18 cellular contexts compared by ENCODE assay signal in genomic region chr1:62423580-62424242, GRCh38. TPM values are rescaled to one million over a fixed set of nuclear protein-coding genes. Genes with fewer than 3 reads are reported as not detected.
DNase-seq lines count a peak whose midpoint lies in the region; ATAC-seq and TF ChIP-seq lines count a peak whose summit lies in the region.
"Had no signal": no experiment of that assay in that cellular context is flagged by ENCODE, and none has a peak within 500 bp of the region (broad histone marks: within the 10 kb centered on the region; RNA-seq: fewer than 3 reads in every experiment).

No MANE protein-coding gene starts in this region.

- no peaks in the 10 kb centered on the region for H3K36me3 Mint-ChIP-seq in WTC11
- H3K36me3 Mint-ChIP-seq: CD8-positive, alpha-beta T cell had no signal

- H3K4me1 Mint-ChIP-seq in WTC11, result peaks cover 3% of the 10 kb centered on the region; the same call in 1 of the 2 replicates

- no peak overlapping the region for H3K27ac ChIP-seq in HCT116 (ENCODE audit: low read depth, low read length)
- H3K27ac ChIP-seq in mesendoderm (ENCODE audit: low read depth, low read length), result no peak overlapping the region
- no peak overlapping the region for H3K27ac ChIP-seq in testis
- no peak overlapping the region for H3K27ac ChIP-seq in stomach
- H3K27ac ChIP-seq: BLaER1 treated with 17β-estradiol and CSF1 and Interleukin-3, amounts not matched to agents 10 nM and 100 nM; KMS-11; SJSA1 had no signal

- H3K27ac Mint-ChIP-seq in WTC11, result no peak overlapping the region; the same call in 1 of the 2 replicates
- H3K27ac Mint-ChIP-seq: CD8-positive, alpha-beta T cell; HFFc6 had no signal

- no peak for TF ChIP-seq EP300 in stomach (IDR thresholded peaks at IDR 0.05)

- RAD21 ChIA-PET in HCT116 (lab: Charles Lee; ENCODE audit: low non-redundant PET in 1 of 2, low total read pairs in 2 of 2, uncharacterized antibody in 2 of 2, unreplicated experiment in 2 of 2), result no interaction called here

- H2AFZ ChIP-seq in HCT116 (ENCODE audit: low read depth, low read length, poor library complexity, severe bottlenecking), result peak overlapping the region; percentile 86

- H3K4ac ChIP-seq in mesendoderm (ENCODE audit: low read depth, low read length), result no peak overlapping the region

- no peaks in the 10 kb centered on the region for H4K20me1 ChIP-seq in HCT116 (ENCODE audit: insufficient read depth)
- H4K20me1 ChIP-seq: BLaER1 treated with 17β-estradiol and CSF1 and Interleukin-3, amounts not matched to agents 10 nM and 100 nM had no signal

- no peaks in the 10 kb centered on the region for H3K9me2 ChIP-seq in HCT116 (ENCODE audit: insufficient read depth)

- WGBS in mesendoderm (ENCODE audit: extremely low coverage, insufficient coverage, low lambda C conversion rate), result no CpG with 5 or more reads among the region's 14 CpGs
- 67 to 80% methylated on average over 14 of the region's 14 CpGs for WGBS in testis, 2 donors
- WGBS in stomach, 5 donors, result 88 to 93% (median 93%) methylated on average over 14 of the region's 14 CpGs

- POLR2A ChIA-PET in HCT116 (lab: Charles Lee), result interaction anchor here (0.8 kb wide), 1 partner anchor 13 kb away, joined by 3 read pairs; the partner anchor contains the start of gene USP1
- POLR2A ChIA-PET in WTC11 (lab: Charles Lee), result no interaction called here

- no peak for TF ChIP-seq POLR2A in HCT116 (IDR thresholded peaks at IDR 0.05; ENCODE audit: borderline replicate concordance, extremely low read depth, insufficient read depth, insufficient read length)
- TF ChIP-seq POLR2A in testis (IDR thresholded peaks at IDR 0.05), result no peak
- no peak for TF ChIP-seq POLR2A in stomach (IDR thresholded peaks at IDR 0.05)

- no peaks in the 10 kb centered on the region for H3K79me1 ChIP-seq in mesendoderm (ENCODE audit: low read length)

- no peaks in the 10 kb centered on the region for H3K27me3 ChIP-seq in HCT116 (ENCODE audit: insufficient read depth, low read length)
- H3K27me3 ChIP-seq in mesendoderm (ENCODE audit: insufficient read depth, low read length, poor library complexity), result no peaks in the 10 kb centered on the region
- no peaks in the 10 kb centered on the region for H3K27me3 ChIP-seq in testis
- H3K27me3 ChIP-seq in stomach, result no peaks in the 10 kb centered on the region
- H3K27me3 ChIP-seq: BLaER1 treated with 17β-estradiol and CSF1 and Interleukin-3, amounts not matched to agents 10 nM and 100 nM; SJSA1 had no signal

- H2BK15ac ChIP-seq in mesendoderm (replicated peaks; ENCODE audit: low read depth), result no peak overlapping the region

- H4K5ac ChIP-seq in mesendoderm (ENCODE audit: low read length), result no peak overlapping the region

- H3K27me3 Mint-ChIP-seq in WTC11 (ENCODE audit: low read depth), result no peaks in the 10 kb centered on the region

- no peak overlapping the region for H2BK5ac ChIP-seq in mesendoderm (ENCODE audit: low read length)

- TF ChIP-seq RAD21 in HCT116 (IDR thresholded peaks at IDR 0.05; ENCODE audit: low read depth), result no peak

- intact Hi-C loops in HCT116 (cut with micrococcal nuclease), result no loop called here
- intact Hi-C loops in testis (cut with DNase I; ENCODE audit: low total_unique reads), result no loop called here
- intact Hi-C loops in stomach (cut with DNase I; ENCODE audit: low total_unique reads), result no loop called here

- DNase-seq in HCT116 (ENCODE audit: low read depth, low spot score) (no peak), WTC11 (ENCODE audit: low spot score) (no peak), mesendoderm (peak; percentile 18), testis (peak; percentile 42), stomach (no peak), NCI-H524 treated with DMSO at 0.1 percent for 48 hours (lab: John Stamatoyannopoulos, UW) (no peak)
- DNase-seq: CD8-positive, alpha-beta T cell; H7; HFFc6; NCI-H1105; NCI-H2029 treated with DMSO at 0.1 percent for 48 hours; NCI-H2171; NCI-H526 had no signal

- H3K9ac ChIP-seq in HCT116 (ENCODE audit: low read length) (no peak overlapping the region), mesendoderm (ENCODE audit: low read length) (no peak overlapping the region)
- H3K9ac ChIP-seq: BLaER1 treated with 17β-estradiol and CSF1 and Interleukin-3, amounts not matched to agents 10 nM and 100 nM; KMS-11 had no signal

- H3K36me3 ChIP-seq in HCT116 (ENCODE audit: control insufficient read depth in 1 of 2, insufficient read depth in 2 of 2, low read length in 2 of 2) (no peaks in the 10 kb centered on the region), mesendoderm (ENCODE audit: control insufficient read depth, insufficient read depth, low read length) (no peaks in the 10 kb centered on the region), testis (ENCODE audit: low read depth, missing control alignments) (no peaks in the 10 kb centered on the region), stomach (no peaks in the 10 kb centered on the region)
- H3K36me3 ChIP-seq: BLaER1 treated with 17β-estradiol and CSF1 and Interleukin-3, amounts not matched to agents 10 nM and 100 nM; SJSA1 had no signal

- H4K8ac ChIP-seq in mesendoderm (ENCODE audit: low read depth, low read length), result no peak overlapping the region

- no peak overlapping the region for H3K23ac ChIP-seq in mesendoderm (ENCODE audit: low read length)

- peaks cover 0 to 11% of the 10 kb centered on the region in 2 experiments; a peak in 3 of 4 replicates for H3K4me1 ChIP-seq in HCT116 (ENCODE audit: control insufficient read depth in 1 of 2, insufficient read depth in 2 of 2, low read length in 2 of 2)
- H3K4me1 ChIP-seq in mesendoderm (ENCODE audit: control insufficient read depth, low read depth, low read length), result no peaks in the 10 kb centered on the region
- H3K4me1 ChIP-seq in testis, result no peaks in the 10 kb centered on the region
- no peaks in the 10 kb centered on the region for H3K4me1 ChIP-seq in stomach

- H2BK120ac ChIP-seq in mesendoderm (ENCODE audit: low read depth, low read length), result no peak overlapping the region

- TF ChIP-seq CTCF in HCT116 (IDR thresholded peaks at IDR 0.05 in 2 of 3, conservative IDR thresholded peaks at IDR 0.05 in 1 of 3; ENCODE audit: borderline replicate concordance in 1 of 3, insufficient read depth in 1 of 3, low read depth in 2 of 3, low read length in 2 of 3), result no peak
- no peak for TF ChIP-seq CTCF in WTC11 (IDR thresholded peaks at IDR 0.05)
- TF ChIP-seq CTCF in testis (IDR thresholded peaks at IDR 0.05), result no peak
- TF ChIP-seq CTCF in stomach (IDR thresholded peaks at IDR 0.05), result no peak

- CTCF ChIA-PET in HCT116 (lab: Charles Lee), result no interaction called here
- CTCF ChIA-PET in WTC11 (lab: Charles Lee), result interaction anchor here (2.3 kb wide), 1 partner anchor 280 kb away, joined by 6 read pairs; no protein-coding TSS in a partner anchor

- ATAC-seq in HCT116 (peak; percentile 32; the same call in 1 of the 2 replicates), WTC11 (peak; percentile 73), GM21360 (IDR thresholded peaks at IDR 0.05; ENCODE audit: unreplicated experiment) (no peak), HG03432 (IDR thresholded peaks at IDR 0.05; ENCODE audit: unreplicated experiment) (no peak)
- ATAC-seq: CD8-positive, alpha-beta T cell had no signal

- H2AK5ac ChIP-seq in mesendoderm (ENCODE audit: low read length), result no peak overlapping the region

- no peak overlapping the region for H3K4me2 ChIP-seq in HCT116 (ENCODE audit: low read length)
- H3K4me2 ChIP-seq in mesendoderm (ENCODE audit: low read length), result no peak overlapping the region
- H3K4me2 ChIP-seq: KMS-11 had no signal

- H3K18ac ChIP-seq in mesendoderm (ENCODE audit: low read length), result no peak overlapping the region

- H3K79me2 ChIP-seq in HCT116 (ENCODE audit: insufficient read depth, low read length) (no peaks in the 10 kb centered on the region), mesendoderm (ENCODE audit: control insufficient read depth, insufficient read depth, low read length) (no peaks in the 10 kb centered on the region)

- peaks cover 3% of the 10 kb centered on the region; the same call in 1 of the 2 replicates for H3K9me3 Mint-ChIP-seq in WTC11
- H3K9me3 Mint-ChIP-seq: CD8-positive, alpha-beta T cell; HFFc6 had no signal

- no peak overlapping the region for H3K56ac ChIP-seq in mesendoderm (ENCODE audit: low read length)

- H3K4me3 Mint-ChIP-seq in WTC11, result no peak overlapping the region
- H3K4me3 Mint-ChIP-seq: CD8-positive, alpha-beta T cell; HFFc6 had no signal

- no peaks in the 10 kb centered on the region for H3K9me3 ChIP-seq in HCT116 (ENCODE audit: control insufficient read depth in 1 of 2, insufficient read depth in 1 of 2, low read depth in 1 of 2, low read length in 2 of 2)
- H3K9me3 ChIP-seq in testis, result no peaks in the 10 kb centered on the region
- H3K9me3 ChIP-seq in stomach, result no peaks in the 10 kb centered on the region
- H3K9me3 ChIP-seq: BLaER1 treated with 17β-estradiol and CSF1 and Interleukin-3, amounts not matched to agents 10 nM and 100 nM; SJSA1 had no signal

- BruUV-seq in HCT116 (replicated peaks; lab: Mats Ljungman, UMichigan), result no TSS peak

- H3K4me3 ChIP-seq in HCT116 (replicated peaks in 1 of 2; ENCODE audit: low read depth in 1 of 2, low read length in 2 of 2) (no peak overlapping the region), mesendoderm (ENCODE audit: low read length) (no peak overlapping the region), testis (peak overlapping the region; percentile 1 to 9), stomach (no peak overlapping the region)
- H3K4me3 ChIP-seq: BLaER1 treated with 17β-estradiol and CSF1 and Interleukin-3, amounts not matched to agents 10 nM and 100 nM; SJSA1 had no signal

TF ChIP-seq in HCT116, 20 proteins besides CTCF, POLR2A, EP300 and RAD21 (continues in another document):
- TF ChIP-seq CEBPB (IDR thresholded peaks at IDR 0.05; ENCODE audit: low read depth) (peak; percentile 45; the same call in 1 of the 2 replicates), MAX (IDR thresholded peaks at IDR 0.05) (0 out of 2 replicates have a peak, but pooled peaks have one; percentile 16), ZNF274 (IDR thresholded peaks at IDR 0.05; ENCODE audit: low read depth, low read length) (no peak)

TF ChIP-seq in WTC11, 78 proteins besides CTCF, POLR2A, EP300 and RAD21 (continues in another document):
- TF ChIP-seq GABPB1 (CRISPR knock-in tag; IDR thresholded peaks at IDR 0.05) (peak; percentile 99), ZNF317 (CRISPR knock-in tag; IDR thresholded peaks at IDR 0.05; ENCODE audit: borderline replicate concordance, low read depth) (no peak)

RNA-seq across cellular contexts. Expression of gene USP1, which starts 13.1 kb away (rescaled TPM):
- 37.8 TPM for total RNA-seq in HCT116 (2021; ENCODE audit: unreplicated experiment)
- polyA plus RNA-seq in HCT116 (2012), result 8.7 and 13.4 TPM in 2 replicates
- 34.6 to 37.4 TPM (median 35.2 TPM) in 3 replicates for total RNA-seq in WTC11 (2021)
- polyA plus RNA-seq in mesendoderm (2013, experiment 1 of 2), result 52.7 TPM
- polyA plus RNA-seq in mesendoderm (2013, experiment 2 of 2), result 52.5 TPM
- total RNA-seq in testis, result 10 to 100 TPM; 49.1 to 58.1 TPM
- 43.5 TPM for polyA plus RNA-seq in testis (ENCODE audit: insufficient read depth, low read depth, low replicate concordance)
- 10 to 100 TPM in 4 of 5 donors, 1 to 10 TPM in 1; 5.4 to 47.5 (median 22.8) TPM for total RNA-seq in stomach
- polyA plus RNA-seq in stomach, result 10 to 100 TPM; 11.2 to 16.3 (median 11.9) TPM

Comparison
In these comparisons a context has a peak if more than half of its experiments do, and no peak if none do; other contexts are left out.
1. ATAC-seq: peak in HCT116 (single experiment) and WTC11 (single experiment); none in GM21360 (single experiment) and HG03432 (single experiment).
2. DNase-seq: peak in mesendoderm (single experiment) and testis (single experiment); none in HCT116 (single experiment), WTC11 (single experiment), stomach (single experiment) and NCI-H524 treated with DMSO at 0.1 percent for 48 hours (single experiment).
3. H3K4me3 ChIP-seq: peak in testis (2 of 2); none in HCT116 (0 of 2), mesendoderm (single experiment) and stomach (0 of 4).
4. Of the 4 proteins assayed by ChIP-seq in both WTC11 and HCT116: peak only in WTC11: none; only in HCT116: MAX; in both: none; in neither: 3.